In genomic region chr1:72119491-72119890, GRCh38 we compare ENCODE assay signal across 32 cellular contexts.
"Had no signal": no experiment of that assay in that cellular context is flagged by ENCODE, and none has a peak within 500 bp of the region (broad histone marks: within the 10 kb centered on the region; RNA-seq: fewer than 3 reads in every experiment).

No MANE protein-coding gene starts in this region.

- H3K4me1 Mint-ChIP-seq: activated CD4-positive, alpha-beta T cell treated with anti-CD3 and anti-CD28 coated beads for 36 hours; activated CD4-positive, alpha-beta T cell treated with anti-CD3 and anti-CD28 coated beads, Interleukin-2, amount 10 ng/mL, durations not matched to agents 24 days and 14 days; activated naive CD8-positive, alpha-beta T cell treated with anti-CD3 and anti-CD28 coated beads, Interleukin-2, amount 50 U/mL, for 24 hours; T-helper 17 cell had no signal

- DNase-seq: activated CD4-positive, alpha-beta memory T cell treated with anti-CD3 and anti-CD28 coated beads for 36 hours; activated CD4-positive, alpha-beta T cell treated with anti-CD3 and anti-CD28 coated beads for 36 hours; activated CD4-positive, alpha-beta T cell treated with anti-CD3 and anti-CD28 coated beads, Interleukin-2, amount 10 ng/mL, durations not matched to agents 24 days and 14 days; activated CD4-positive, CD25-positive, alpha-beta regulatory T cell; activated CD4-positive, CD25-positive, alpha-beta regulatory T cell treated with anti-CD3 and anti-CD28 coated beads, Interleukin-2, amount 50 U/mL, for 72 hours; activated CD8-positive, alpha-beta memory T cell treated with anti-CD3 and anti-CD28 coated beads, Interleukin-2, amount 50 U/mL, for 48 hours; activated gamma-delta T cell; activated naive CD4-positive, alpha-beta T cell treated with anti-CD3 and anti-CD28 coated beads, Interleukin-2, amount 50 U/mL, for 16 hours; activated naive CD4-positive, alpha-beta T cell treated with Interleukin-2 at 50 U/mL for 16 hours; activated naive CD8-positive, alpha-beta T cell treated with anti-CD3 and anti-CD28 coated beads, Interleukin-2, amount 50 U/mL, for 24 hours; activated T-cell treated with anti-CD3 and anti-CD28 coated beads for 4 hours; activated T-cell treated with anti-CD3 and anti-CD28 coated beads, Interleukin-2, amount 50 U/mL, for 24 hours; activated T-cell treated with anti-CD3 and anti-CD28 coated beads, Interleukin-2, amount 50 U/mL, for 72 hours; adrenal gland; amygdala; aorta; body of pancreas; caudate nucleus; cortex of kidney; dermis blood vessel endothelial cell; effector CD4-positive, alpha-beta T cell; effector memory CD8-positive, alpha-beta T cell; erythroblast; foreskin melanocyte; SW 1271; T-helper 1 cell; T-helper 17 cell; T1000 had no signal

- H3K4me3 ChIP-seq: adrenal gland, body of pancreas, esophagus muscularis mucosa, gastroesophageal sphincter had no signal

- H3K27me3 ChIP-seq: adrenal gland, body of pancreas, esophagus muscularis mucosa, gastroesophageal sphincter had no signal

- H3K27ac ChIP-seq: adrenal gland, body of pancreas, esophagus muscularis mucosa, gastroesophageal sphincter had no signal

- H3K27ac Mint-ChIP-seq: activated CD4-positive, alpha-beta memory T cell treated with anti-CD3 and anti-CD28 coated beads for 36 hours; activated CD4-positive, alpha-beta T cell treated with anti-CD3 and anti-CD28 coated beads for 36 hours; activated CD4-positive, alpha-beta T cell treated with anti-CD3 and anti-CD28 coated beads, Interleukin-2, amount 10 ng/mL, durations not matched to agents 24 days and 14 days; activated naive CD8-positive, alpha-beta T cell; activated naive CD8-positive, alpha-beta T cell treated with anti-CD3 and anti-CD28 coated beads, Interleukin-2, amount 50 U/mL, for 24 hours; activated T-cell treated with anti-CD3 and anti-CD28 coated beads, Interleukin-2, amount 50 U/mL, for 24 hours; activated T-cell treated with anti-CD3 and anti-CD28 coated beads, Interleukin-2, amount 50 U/mL, for 72 hours; effector memory CD8-positive, alpha-beta T cell; T-helper 17 cell; T-helper 2 cell treated with Interferon-gamma antibody and Interleukin-4, amounts not matched to agents 5 μg/mL and 100 μg/mL, for 36 hours had no signal

- H3K4me3 Mint-ChIP-seq: activated CD4-positive, alpha-beta memory T cell treated with anti-CD3 and anti-CD28 coated beads for 36 hours; activated CD4-positive, alpha-beta T cell treated with anti-CD3 and anti-CD28 coated beads for 36 hours; activated CD4-positive, alpha-beta T cell treated with anti-CD3 and anti-CD28 coated beads, Interleukin-2, amount 10 ng/mL, durations not matched to agents 24 days and 14 days; activated naive CD8-positive, alpha-beta T cell; activated naive CD8-positive, alpha-beta T cell treated with anti-CD3 and anti-CD28 coated beads, Interleukin-2, amount 50 U/mL, for 24 hours; activated T-cell treated with anti-CD3 and anti-CD28 coated beads, Interleukin-2, amount 50 U/mL, for 24 hours; activated T-cell treated with anti-CD3 and anti-CD28 coated beads, Interleukin-2, amount 50 U/mL, for 72 hours; effector memory CD8-positive, alpha-beta T cell; T-helper 17 cell; T-helper 2 cell treated with Interferon-gamma antibody and Interleukin-4, amounts not matched to agents 5 μg/mL and 100 μg/mL, for 36 hours had no signal

- H3K27me3 Mint-ChIP-seq: activated CD4-positive, alpha-beta memory T cell treated with anti-CD3 and anti-CD28 coated beads for 36 hours; activated CD4-positive, alpha-beta T cell treated with anti-CD3 and anti-CD28 coated beads for 36 hours; activated CD4-positive, alpha-beta T cell treated with anti-CD3 and anti-CD28 coated beads, Interleukin-2, amount 10 ng/mL, durations not matched to agents 24 days and 14 days; activated naive CD8-positive, alpha-beta T cell; activated naive CD8-positive, alpha-beta T cell treated with anti-CD3 and anti-CD28 coated beads, Interleukin-2, amount 50 U/mL, for 24 hours; activated T-cell treated with anti-CD3 and anti-CD28 coated beads, Interleukin-2, amount 50 U/mL, for 24 hours; effector memory CD8-positive, alpha-beta T cell; T-helper 17 cell had no signal

- H3K4me1 ChIP-seq: adrenal gland, body of pancreas had no signal

- H3K9me3 ChIP-seq: adrenal gland, body of pancreas, esophagus muscularis mucosa, gastroesophageal sphincter had no signal

- H3K36me3 Mint-ChIP-seq: activated CD4-positive, alpha-beta memory T cell treated with anti-CD3 and anti-CD28 coated beads for 36 hours; activated naive CD8-positive, alpha-beta T cell had no signal

- H3K9me3 Mint-ChIP-seq: activated CD4-positive, alpha-beta T cell treated with anti-CD3 and anti-CD28 coated beads, Interleukin-2, amount 10 ng/mL, durations not matched to agents 24 days and 14 days; activated naive CD8-positive, alpha-beta T cell treated with anti-CD3 and anti-CD28 coated beads, Interleukin-2, amount 50 U/mL, for 24 hours; activated T-cell treated with anti-CD3 and anti-CD28 coated beads, Interleukin-2, amount 50 U/mL, for 24 hours; T-helper 2 cell treated with Interferon-gamma antibody and Interleukin-4, amounts not matched to agents 5 μg/mL and 100 μg/mL, for 36 hours had no signal

- H3K36me3 ChIP-seq: adrenal gland, esophagus muscularis mucosa, gastroesophageal sphincter had no signal
